In the genomic region with DNA sequence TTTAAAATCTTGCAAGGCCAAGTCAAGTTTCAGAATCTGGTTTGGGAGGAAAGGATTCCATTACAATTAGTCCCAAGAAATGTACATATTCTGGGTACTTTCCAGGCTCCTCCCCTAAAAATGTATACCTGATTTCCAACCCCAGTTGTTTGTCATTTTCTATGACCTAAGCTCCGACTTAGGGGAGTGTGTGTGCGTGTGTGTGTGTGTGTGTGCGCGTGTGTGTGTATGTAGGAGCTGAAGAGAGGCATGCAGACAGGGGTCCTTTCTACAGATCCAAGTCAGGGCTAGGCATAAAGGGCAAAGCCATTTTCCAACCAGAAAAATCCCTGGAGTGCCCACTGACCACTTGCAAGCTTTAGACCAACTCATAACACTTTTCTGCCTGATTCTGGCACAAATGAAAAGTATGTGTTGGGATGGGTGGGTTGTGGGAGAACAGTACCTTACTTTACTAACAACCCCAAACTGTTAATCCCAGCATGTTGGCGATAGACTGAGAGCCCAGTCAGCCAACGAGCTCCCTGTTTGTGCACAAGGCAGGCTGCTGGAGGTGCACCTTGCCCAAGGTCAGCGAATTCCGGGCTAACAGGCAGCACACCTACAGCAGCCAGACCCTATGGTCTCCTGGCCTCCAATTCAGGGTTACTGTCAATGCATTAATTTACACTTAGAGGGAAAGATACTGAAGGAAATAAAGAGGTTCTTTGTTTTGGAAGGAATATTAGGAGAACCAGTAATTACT, we compare ENCODE assay signal across 13 cellular contexts. TPM values are rescaled to one million over a fixed set of nuclear protein-coding genes. Genes with fewer than 3 reads are reported as not detected.
A peak's percentile ranks its signal among the peaks of the same experiment; 100 is the strongest.
DNase-seq lines count a peak whose midpoint lies in the region; TF ChIP-seq lines count a peak whose summit lies in the region.
"Had no signal": no experiment of that assay in that cellular context is flagged by ENCODE, and none has a peak within 500 bp of the region (broad histone marks: within the 10 kb centered on the region; RNA-seq: fewer than 3 reads in every experiment).

No MANE protein-coding gene starts in this region.

- H3K27me3 ChIP-seq in HAP-1 (ENCODE audit: low read depth) (peaks cover 8% of the 10 kb centered on the region; the same call in 1 of the 2 replicates), iPS-15b (ENCODE audit: control insufficient read depth, insufficient read depth, low read length) (peaks cover 27% of the 10 kb centered on the region), rectal smooth muscle tissue (ENCODE audit: control insufficient read depth, insufficient read depth, low read length) (peaks cover 14% of the 10 kb centered on the region), SK-N-SH (ENCODE audit: insufficient read depth) (peaks cover 4% of the 10 kb centered on the region; the same call in 1 of the 2 replicates)

- H3K36me3 ChIP-seq in HAP-1 (replicated peaks) (no peaks in the 10 kb centered on the region), iPS-15b (ENCODE audit: control insufficient read depth, insufficient read depth, low read length) (peaks cover 3% of the 10 kb centered on the region), rectal smooth muscle tissue (ENCODE audit: control insufficient read depth, insufficient read depth, low read length) (no peaks in the 10 kb centered on the region), SK-N-SH (replicated peaks in 1 of 2; ENCODE audit: control insufficient read depth in 1 of 2, insufficient read depth in 2 of 2, low read length in 1 of 2) (no peaks in the 10 kb centered on the region)
- H3K36me3 ChIP-seq: neutrophil had no signal

- TF ChIP-seq CTCF in SK-N-SH (IDR thresholded peaks at IDR 0.05), result no peak

- no peak overlapping the region; the same call in 1 of the 2 replicates for H3K4me2 ChIP-seq in SK-N-SH

- H2AFZ ChIP-seq in SK-N-SH (ENCODE audit: low read depth), result no peak overlapping the region

- H3K9me2 ChIP-seq in SK-N-SH, result no peaks in the 10 kb centered on the region

- H3K4me3 ChIP-seq in HAP-1 (peak overlapping the region; percentile 43; the same call in 1 of the 2 replicates), iPS-15b (ENCODE audit: low read depth, low read length) (peak overlapping the region; percentile 70), rectal smooth muscle tissue (ENCODE audit: low read length) (peak overlapping the region; percentile 36), SK-N-SH (ENCODE audit: low read depth in 2 of 2, low read length in 1 of 2) (no peak overlapping the region)

- H3K36me3 Mint-ChIP-seq in activated T-helper 1 cell treated with anti-CD3 and anti-CD28 coated beads, Interleukin-12 subunit alpha, Interleukin-12 subunit beta, Interleukin-2, Interleukin-4 antibody, amounts not matched to agents 30 ng/mL and 10 ng/mL and 1 ng/mL, durations not matched to agents 14 hours and 24 hours and 36 hours (ENCODE audit: low read depth), result no peaks in the 10 kb centered on the region

- 88% methylated on average over 6 of the region's 8 CpGs for WGBS in SK-N-SH (ENCODE audit: low lambda C conversion rate)

- intact Hi-C loops in activated T-helper 1 cell treated with anti-CD3 and anti-CD28 coated beads, Interleukin-12 subunit alpha, Interleukin-12 subunit beta, Interleukin-2, Interleukin-4 antibody, amounts not matched to agents 30 ng/mL and 10 ng/mL and 1 ng/mL, durations not matched to agents 14 hours and 24 hours and 36 hours (cut with micrococcal nuclease), result loop anchor here (2.0 kb wide), 1 partner anchor 207 kb away; no protein-coding TSS in a partner anchor

- no peaks in the 10 kb centered on the region; the same call in 1 of the 2 replicates for H3K4me1 ChIP-seq in HAP-1
- peaks cover 11% of the 10 kb centered on the region for H3K4me1 ChIP-seq in iPS-15b (ENCODE audit: control insufficient read depth, insufficient read depth, low read length)
- H3K4me1 ChIP-seq in rectal smooth muscle tissue (ENCODE audit: control insufficient read depth, insufficient read depth, low read length), result peaks cover 2% of the 10 kb centered on the region
- H3K4me1 ChIP-seq in SK-N-SH (ENCODE audit: control insufficient read depth in 1 of 2, insufficient read depth in 2 of 2, low read depth in 1 of 2, low read length in 1 of 2), result peaks cover 0 to 9% of the 10 kb centered on the region in 2 experiments; a peak in 2 of 4 replicates

- H3K27ac Mint-ChIP-seq in activated T-helper 1 cell treated with anti-CD3 and anti-CD28 coated beads, Interleukin-12 subunit alpha, Interleukin-12 subunit beta, Interleukin-2, Interleukin-4 antibody, amounts not matched to agents 30 ng/mL and 10 ng/mL and 1 ng/mL, durations not matched to agents 14 hours and 24 hours and 36 hours, result no peak overlapping the region
- H3K27ac Mint-ChIP-seq: activated naive CD4-positive, alpha-beta T cell treated with anti-CD3 and anti-CD28 coated beads, Interleukin-2, amount 50 U/mL, for 72 hours had no signal

- no peaks in the 10 kb centered on the region for H3K9me3 ChIP-seq in HAP-1
- no peaks in the 10 kb centered on the region for H3K9me3 ChIP-seq in iPS-15b (ENCODE audit: control insufficient read depth, insufficient read depth, low read length)
- H3K9me3 ChIP-seq in SK-N-SH, result no peaks in the 10 kb centered on the region
- H3K9me3 ChIP-seq: neutrophil had no signal

- TF ChIP-seq EP300 in SK-N-SH (IDR thresholded peaks at IDR 0.05; ENCODE audit: borderline replicate concordance in 1 of 2, low read depth in 1 of 2, low read length in 1 of 2), result no peak

- CTCF ChIA-PET in SK-N-SH (lab: Yijun Ruan, JAX), result interaction anchor here (0.7 to 3.1 kb wide), 6 partner anchors 8 to 269 kb away, joined by 3 to 18 read pairs (median 3); no protein-coding TSS in a partner anchor

- no peak overlapping the region for H3K27ac ChIP-seq in rectal smooth muscle tissue (ENCODE audit: low read depth, low read length)
- no peak overlapping the region for H3K27ac ChIP-seq in SK-N-SH (ENCODE audit: low read depth in 2 of 2, low read length in 1 of 2)
- H3K27ac ChIP-seq: neutrophil had no signal

- H3K9ac ChIP-seq in iPS-15b (ENCODE audit: low read depth, low read length) (no peak overlapping the region), rectal smooth muscle tissue (ENCODE audit: low read length) (no peak overlapping the region), SK-N-SH (no peak overlapping the region)

- no peaks in the 10 kb centered on the region for H4K20me1 ChIP-seq in SK-N-SH (ENCODE audit: insufficient read depth)

- no peaks in the 10 kb centered on the region for H3F3A ChIP-seq in SK-N-SH (replicated peaks; ENCODE audit: insufficient read depth)

- POLR2A ChIA-PET in SK-N-SH (lab: Yijun Ruan, JAX), result no interaction called here

- no peaks in the 10 kb centered on the region for H3K79me2 ChIP-seq in SK-N-SH (ENCODE audit: insufficient read depth)

- peak overlapping the region; percentile 62 for H3K4me3 Mint-ChIP-seq in activated T-helper 1 cell treated with anti-CD3 and anti-CD28 coated beads, Interleukin-12 subunit alpha, Interleukin-12 subunit beta, Interleukin-2, Interleukin-4 antibody, amounts not matched to agents 30 ng/mL and 10 ng/mL and 1 ng/mL, durations not matched to agents 14 hours and 24 hours and 36 hours

- DNase-seq in HAP-1 (ENCODE audit: low spot score in 2 of 2) (no peak), SW 1271 (lab: John Stamatoyannopoulos, UW) (no peak), D341Med (ENCODE audit: low spot score) (no peak), SK-N-SH (no peak)
- DNase-seq in activated T-helper 1 cell treated with anti-CD3 and anti-CD28 coated beads, Interleukin-12 subunit alpha, Interleukin-12 subunit beta, Interleukin-2, Interleukin-4 antibody, amounts not matched to agents 30 ng/mL and 10 ng/mL and 1 ng/mL, durations not matched to agents 14 hours and 24 hours and 36 hours (ENCODE audit: low spot score), result no peak
- DNase-seq: activated CD4-positive, CD25-positive, alpha-beta regulatory T cell treated with anti-CD3 and anti-CD28 coated beads, Interleukin-2, amount 50 U/mL, for 72 hours; effector CD8-positive, alpha-beta T cell; NCI-H446 treated with DMSO at 0.1 percent for 48 hours had no signal

- peaks cover 47% of the 10 kb centered on the region for H3K27me3 Mint-ChIP-seq in activated T-helper 1 cell treated with anti-CD3 and anti-CD28 coated beads, Interleukin-12 subunit alpha, Interleukin-12 subunit beta, Interleukin-2, Interleukin-4 antibody, amounts not matched to agents 30 ng/mL and 10 ng/mL and 1 ng/mL, durations not matched to agents 14 hours and 24 hours and 36 hours (ENCODE audit: insufficient read depth)

- no peak for TF ChIP-seq RAD21 in SK-N-SH (IDR thresholded peaks at IDR 0.05; ENCODE audit: low read length)

- no peaks in the 10 kb centered on the region for H3K9me3 Mint-ChIP-seq in activated T-helper 1 cell treated with anti-CD3 and anti-CD28 coated beads, Interleukin-12 subunit alpha, Interleukin-12 subunit beta, Interleukin-2, Interleukin-4 antibody, amounts not matched to agents 30 ng/mL and 10 ng/mL and 1 ng/mL, durations not matched to agents 14 hours and 24 hours and 36 hours
- H3K9me3 Mint-ChIP-seq: activated naive CD4-positive, alpha-beta T cell treated with anti-CD3 and anti-CD28 coated beads, Interleukin-2, amount 50 U/mL, for 72 hours had no signal

- no peaks in the 10 kb centered on the region for H3K4me1 Mint-ChIP-seq in activated T-helper 1 cell treated with anti-CD3 and anti-CD28 coated beads, Interleukin-12 subunit alpha, Interleukin-12 subunit beta, Interleukin-2, Interleukin-4 antibody, amounts not matched to agents 30 ng/mL and 10 ng/mL and 1 ng/mL, durations not matched to agents 14 hours and 24 hours and 36 hours (ENCODE audit: low read depth)

- in situ Hi-C loops in HAP-1 (cut with MboI; ENCODE audit: low sequenced_read_pairs), result no loop called here

TF ChIP-seq in SK-N-SH, 30 proteins besides CTCF, POLR2A, EP300 and RAD21 (continues in another document):
- TF ChIP-seq POLR2AphosphoS5 (IDR thresholded peaks at IDR 0.05; ENCODE audit: low read depth, low read length) (no peak), ELF1 (IDR thresholded peaks at IDR 0.05) (no peak), MXI1 (IDR thresholded peaks at IDR 0.05; ENCODE audit: low read depth, low read length) (no peak), TAF1 (IDR thresholded peaks at IDR 0.05; ENCODE audit: borderline replicate concordance, low read depth, low read length) (no peak)
- TF ChIP-seq, protein P1, sequence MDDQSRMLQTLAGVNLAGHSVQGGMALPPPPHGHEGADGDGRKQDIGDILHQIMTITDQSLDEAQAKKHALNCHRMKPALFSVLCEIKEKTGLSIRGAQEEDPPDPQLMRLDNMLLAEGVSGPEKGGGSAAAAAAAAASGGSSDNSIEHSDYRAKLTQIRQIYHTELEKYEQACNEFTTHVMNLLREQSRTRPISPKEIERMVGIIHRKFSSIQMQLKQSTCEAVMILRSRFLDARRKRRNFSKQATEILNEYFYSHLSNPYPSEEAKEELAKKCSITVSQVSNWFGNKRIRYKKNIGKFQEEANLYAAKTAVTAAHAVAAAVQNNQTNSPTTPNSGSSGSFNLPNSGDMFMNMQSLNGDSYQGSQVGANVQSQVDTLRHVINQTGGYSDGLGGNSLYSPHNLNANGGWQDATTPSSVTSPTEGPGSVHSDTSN (IDR thresholded peaks at IDR 0.05), result no peak

RNA-seq across cellular contexts. Expression of gene TRABD2B, which starts 1.7 kb away (rescaled TPM):
- not detected in 2 replicates for total RNA-seq in activated T-helper 1 cell treated with anti-CD3 and anti-CD28 coated beads, Interleukin-12 subunit alpha, Interleukin-12 subunit beta, Interleukin-2, Interleukin-4 antibody, amounts not matched to agents 30 ng/mL and 10 ng/mL and 1 ng/mL, durations not matched to agents 14 hours and 24 hours and 36 hours
- 0.02 and 0.03 TPM in 2 replicates for polyA plus RNA-seq in SK-N-SH (2012; rRNA removed)
- polyA plus RNA-seq in SK-N-SH (2012; cell fraction: cytosol; rRNA removed), result 0.01 and 0.04 TPM in 2 replicates
- 0.12 and 0.20 TPM in 2 replicates for polyA plus RNA-seq in SK-N-SH (2012; cell fraction: nucleus; rRNA removed)
- total RNA-seq: activated naive CD4-positive, alpha-beta T cell treated with anti-CD3 and anti-CD28 coated beads, Interleukin-2, amount 50 U/mL, for 72 hours; SK-MEL-5 had no signal

Comparison
In these comparisons a context has a peak if more than half of its experiments do, and no peak if none do; other contexts are left out.
1. H3K4me3 ChIP-seq: peak in HAP-1 (single experiment), iPS-15b (single experiment) and rectal smooth muscle tissue (single experiment); none in SK-N-SH (0 of 2).